12 cellular contexts compared by ENCODE assay signal in the genomic region with DNA sequence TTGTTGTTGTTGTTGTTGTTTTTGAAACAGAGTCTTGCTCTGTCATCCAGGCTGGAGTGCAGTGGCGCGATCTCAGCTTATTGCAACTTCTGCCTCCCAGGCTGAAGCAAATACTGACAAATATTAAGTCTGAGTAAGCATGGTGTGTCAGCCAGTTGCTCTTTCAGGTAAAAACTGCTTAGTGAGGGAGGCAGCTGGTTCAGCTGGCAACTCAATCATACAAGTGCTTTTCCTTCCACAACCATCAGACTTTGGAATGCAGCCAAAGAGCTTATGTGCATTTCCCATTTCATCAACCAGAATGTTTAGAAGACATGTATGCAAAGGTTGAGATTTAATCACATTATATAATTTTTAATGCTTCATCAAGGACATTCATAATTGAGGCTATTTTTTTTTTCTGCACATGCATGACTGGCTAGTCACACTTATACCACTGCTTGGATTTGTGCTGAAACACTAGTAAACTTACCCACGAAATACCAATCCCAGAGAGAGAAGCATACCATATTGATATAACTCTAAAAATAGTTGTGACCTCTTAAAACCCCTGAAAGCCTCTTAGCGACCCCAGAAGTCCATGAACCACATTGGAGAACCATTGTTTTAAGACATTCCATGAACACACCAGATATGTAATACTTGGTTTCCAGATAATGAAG. TPM values are rescaled to one million over a fixed set of nuclear protein-coding genes. Genes with fewer than 3 reads are reported as not detected.
DNase-seq lines count a peak whose midpoint lies in the region; ATAC-seq and TF ChIP-seq lines count a peak whose summit lies in the region.
"Had no signal": no experiment of that assay in that cellular context is flagged by ENCODE, and none has a peak within 500 bp of the region (broad histone marks: within the 10 kb centered on the region; RNA-seq: fewer than 3 reads in every experiment).

No MANE protein-coding gene starts in this region.

- no peaks in the 10 kb centered on the region for H3K9me3 Mint-ChIP-seq in progenitor cell of endocrine pancreas (ENCODE audit: low read depth)

- DNase-seq in HT-29 (ENCODE audit: low spot score) (peak; percentile 65), NCI-H226 (peak; percentile 80), mammary epithelial cell (peak; percentile 76), progenitor cell of endocrine pancreas (ENCODE audit: low spot score, unreplicated experiment) (no peak), GDM1 (lab: John Stamatoyannopoulos, UW) (no peak)
- no peak for DNase-seq in stimulated activated CD4-positive, alpha-beta T cell treated with anti-CD3 and anti-CD28 coated beads, Interleukin-4, amount 100 ng/mL, for 1 hour
- DNase-seq: activated gamma-delta T cell treated with Interleukin-2 at 50 U/mL for 16 hours, upper lobe of right lung had no signal

- no TSS peak for BruUV-seq in mammary epithelial cell (replicated peaks; lab: Mats Ljungman, UMichigan)

- intact Hi-C loops in mammary epithelial cell (cut with micrococcal nuclease): no loop called here

- peaks cover 20% of the 10 kb centered on the region for H3K4me1 Mint-ChIP-seq in progenitor cell of endocrine pancreas (ENCODE audit: low read depth)

- H3K9me3 ChIP-seq in mammary epithelial cell (replicated peaks; ENCODE audit: insufficient read depth, low read length): no peaks in the 10 kb centered on the region
- H3K9me3 ChIP-seq: upper lobe of right lung had no signal

- H3K9ac ChIP-seq in mammary epithelial cell (ENCODE audit: insufficient read depth, low read length): no peak overlapping the region

- dilution Hi-C loops in mammary epithelial cell (cut with HindIII; ENCODE audit: low sequenced_read_pairs): no loop called here

- ATAC-seq in GM18519 (IDR thresholded peaks at IDR 0.05; ENCODE audit: low FRiP score, unreplicated experiment) (no peak), HG03196 (IDR thresholded peaks at IDR 0.05; ENCODE audit: unreplicated experiment) (no peak)
- ATAC-seq: esophagus mucosa had no signal

- H3K79me2 ChIP-seq in mammary epithelial cell (ENCODE audit: insufficient read depth, low read length): no peaks in the 10 kb centered on the region

- no peak overlapping the region for H3K4me3 Mint-ChIP-seq in progenitor cell of endocrine pancreas (ENCODE audit: low read depth)

- TF ChIP-seq CTCF in mammary epithelial cell (conservative IDR thresholded peaks at IDR 0.05 in 1 of 2, IDR thresholded peaks at IDR 0.05 in 1 of 2; ENCODE audit: extremely low read depth in 1 of 2, insufficient read depth in 1 of 2, low read depth in 1 of 2, low read length in 2 of 2) (no peak), progenitor cell of endocrine pancreas (IDR thresholded peaks at IDR 0.05; ENCODE audit: unreplicated experiment) (no peak)

- WGBS in mammary epithelial cell (ENCODE audit: low coverage, missing lambda C conversion rate): 71% methylated on average over 4 of the region's 4 CpGs

- no peaks in the 10 kb centered on the region for H3K4me1 ChIP-seq in mammary epithelial cell (ENCODE audit: insufficient read depth, low read length)

- H3K27me3 ChIP-seq in mammary epithelial cell (ENCODE audit: insufficient read depth, low read length): no peaks in the 10 kb centered on the region
- H3K27me3 ChIP-seq: upper lobe of right lung had no signal

- no peaks in the 10 kb centered on the region for H4K20me1 ChIP-seq in mammary epithelial cell (ENCODE audit: insufficient read depth, low read length)

- no peak overlapping the region for H3K4me3 ChIP-seq in mammary epithelial cell (replicated peaks in 1 of 3; ENCODE audit: insufficient read depth in 1 of 3, low read depth in 2 of 3, low read length in 3 of 3)
- H3K4me3 ChIP-seq: upper lobe of right lung had no signal

- H3K36me3 ChIP-seq in mammary epithelial cell (ENCODE audit: insufficient read depth, low read length): no peaks in the 10 kb centered on the region
- H3K36me3 ChIP-seq: upper lobe of right lung had no signal

- in situ Hi-C loops in mammary epithelial cell (cut with MboI; ENCODE audit: low sequenced_read_pairs in 2 of 2): no loop called here

- H3K4me2 ChIP-seq in mammary epithelial cell (ENCODE audit: insufficient read depth, low read depth, low read length): no peak overlapping the region

- peaks cover 1% of the 10 kb centered on the region for H3K36me3 Mint-ChIP-seq in progenitor cell of endocrine pancreas (ENCODE audit: insufficient read depth)

- H3K27ac ChIP-seq in mammary epithelial cell (ENCODE audit: insufficient read depth, low read depth, low read length): no peak overlapping the region
- H3K27ac ChIP-seq: upper lobe of right lung had no signal

- H3K27ac Mint-ChIP-seq in progenitor cell of endocrine pancreas: peak overlapping the region; percentile 49

- no peak overlapping the region for H2AFZ ChIP-seq in mammary epithelial cell (ENCODE audit: low read depth, low read length)

- CTCF ChIA-PET in mammary epithelial cell (lab: Charles Lee; ENCODE audit: low non-redundant PET): no interaction called here

- H3K27me3 Mint-ChIP-seq in progenitor cell of endocrine pancreas: no peaks in the 10 kb centered on the region

RNA-seq across cellular contexts. Expression of a gene that starts 56.0 kb away (rescaled TPM):
- total RNA-seq in HT-29 (2014; rRNA removed; shearing (Covaris generic)): 4.0 and 7.4 TPM in 2 replicates
- total RNA-seq in mammary epithelial cell: not detected
- polyA plus RNA-seq in mammary epithelial cell: not detected
- not detected for polyA minus RNA-seq in mammary epithelial cell
- total RNA-seq in progenitor cell of endocrine pancreas: 28.4 and 35.9 TPM in 2 replicates
- total RNA-seq: G401 had no signal

Comparison
In these comparisons a context has a peak if more than half of its experiments do, and no peak if none do; other contexts are left out.
1. DNase-seq: peak in HT-29 (single experiment), NCI-H226 (single experiment) and mammary epithelial cell (single experiment); none in progenitor cell of endocrine pancreas (single experiment), stimulated activated CD4-positive, alpha-beta T cell treated with anti-CD3 and anti-CD28 coated beads, Interleukin-4, amount 100 ng/mL, for 1 hour (single experiment) and GDM1 (single experiment).